Comparison of ENCODE assay signal across 1 cellular context in the genomic region with DNA sequence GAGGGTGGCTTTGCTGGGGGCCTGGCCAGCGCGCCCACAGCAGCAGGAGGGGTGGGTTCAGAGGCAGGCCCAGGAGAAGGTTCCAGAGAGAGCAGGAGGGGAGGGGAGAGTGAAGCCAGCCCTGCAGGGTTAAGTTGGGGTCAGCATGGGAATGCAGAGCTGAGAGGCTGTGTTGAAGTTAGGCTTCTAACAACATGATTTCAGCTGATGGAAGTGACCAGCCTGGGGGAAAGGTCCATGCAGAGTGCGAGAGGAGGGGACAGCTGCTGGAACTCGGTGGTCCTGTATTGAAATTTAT.
TF ChIP-seq lines count a peak whose summit lies in the region.

No MANE protein-coding gene starts in this region.

TF ChIP-seq in SK-N-SH, 30 proteins besides CTCF, POLR2A, EP300 and RAD21 (continued from another document):
- TF ChIP-seq FOXM1 (IDR thresholded peaks at IDR 0.05; ENCODE audit: low read depth) (no peak), TEAD4 (IDR thresholded peaks at IDR 0.05; ENCODE audit: borderline replicate concordance, insufficient read depth) (no peak), MXI1 (IDR thresholded peaks at IDR 0.05; ENCODE audit: low read depth, low read length) (no peak)
